ENCODE assay signal across 8 cellular contexts in genomic region chr7:73734619-73735525, GRCh38. TPM values are rescaled to one million over a fixed set of nuclear protein-coding genes. Genes with fewer than 3 reads are reported as not detected.
DNase-seq lines count a peak whose midpoint lies in the region; ATAC-seq and TF ChIP-seq lines count a peak whose summit lies in the region.

No MANE protein-coding gene starts in this region.

- peaks cover 7% of the 10 kb centered on the region for H3K4me1 ChIP-seq in A673 (ENCODE audit: insufficient read depth, low read length, poor library complexity, severe bottlenecking)
- H3K4me1 ChIP-seq in NT2/D1 (ENCODE audit: insufficient read depth, insufficient read length) = peaks cover 4% of the 10 kb centered on the region
- H3K4me1 ChIP-seq in naive thymus-derived CD4-positive, alpha-beta T cell (ENCODE audit: control insufficient read depth in 2 of 2, insufficient read depth in 2 of 2, low read length in 2 of 2) = peaks cover 4 to 18% of the 10 kb centered on the region in 2 donors

- peaks cover 0 to 4% (median 0%) of the 10 kb centered on the region in 5 donors for H3K36me3 Mint-ChIP-seq in naive thymus-derived CD4-positive, alpha-beta T cell

- POLR2A ChIA-PET in A673 (lab: Charles Lee; ENCODE audit: low non-redundant PET) = no interaction called here
- POLR2A ChIA-PET in naive thymus-derived CD4-positive, alpha-beta T cell (lab: Charles Lee) = interaction anchor here (0.6 to 1.9 kb wide), 4 partner anchors 15 to 155 kb away, joined by 3 to 5 read pairs (median 5); partner anchors contain the start of genes BUD23, DNAJC30 and STX1A

- H3K4me1 Mint-ChIP-seq in naive thymus-derived CD4-positive, alpha-beta T cell = peaks cover 5 to 23% (median 16%) of the 10 kb centered on the region in 7 donors
- H3K4me1 Mint-ChIP-seq in stimulated activated naive CD8-positive, alpha-beta T cell treated with anti-CD3 and anti-CD28 coated beads, Interleukin-15, amount 100 ng/mL, for 72 hours = peaks cover 30% of the 10 kb centered on the region

- no peaks in the 10 kb centered on the region for H3K9me3 ChIP-seq in A673 (ENCODE audit: low read depth, low read length, poor library complexity, severe bottlenecking)
- H3K9me3 ChIP-seq in NT2/D1 (ENCODE audit: insufficient read depth, low read length) = no peaks in the 10 kb centered on the region
- no peaks in the 10 kb centered on the region for H3K9me3 ChIP-seq in naive thymus-derived CD4-positive, alpha-beta T cell (ENCODE audit: control insufficient read depth in 2 of 3, low read length in 3 of 3)

- intact Hi-C loops in A673 (cut with micrococcal nuclease; ENCODE audit: unreplicated experiment) = loop anchor here (10.0 kb wide), 1 partner anchor 280 kb away; no protein-coding TSS in a partner anchor
- intact Hi-C loops in naive thymus-derived CD4-positive, alpha-beta T cell (cut with micrococcal nuclease) = loop anchor here (1.0 to 10.0 kb wide), 11 partner anchors 10 to 920 kb away; partner anchors contain the start of genes BUD23 (in 1 of the 2), DNAJC30 (in 1 of the 2), GTF2I (in 1 of the 2) and MLXIPL (in 1 of the 2)

- no TSS peak for BruUV-seq in A673 (replicated peaks; lab: Mats Ljungman, UMichigan)

- TF ChIP-seq CTCF in A673 (conservative IDR thresholded peaks at IDR 0.05; ENCODE audit: low read depth, low read length) = peak; percentile 94

- no peak overlapping the region for H3K27ac ChIP-seq in A673 (ENCODE audit: low read depth, low read length, poor library complexity, severe bottlenecking)
- peak overlapping the region; percentile 41 for H3K27ac ChIP-seq in epithelial cell of prostate
- peak overlapping the region; percentile 44 for H3K27ac ChIP-seq in naive thymus-derived CD4-positive, alpha-beta T cell (ENCODE audit: low read depth, low read length)

- H3K27me3 Mint-ChIP-seq in naive thymus-derived CD4-positive, alpha-beta T cell = peaks cover 0 to 3% (median 0%) of the 10 kb centered on the region in 5 donors
- no peaks in the 10 kb centered on the region for H3K27me3 Mint-ChIP-seq in stimulated activated naive CD8-positive, alpha-beta T cell treated with anti-CD3 and anti-CD28 coated beads, Interleukin-15, amount 100 ng/mL, for 72 hours

- DNase-seq in A673 (ENCODE audit: low spot score) (peak; percentile 93), HuH-7 (ENCODE audit: low spot score) (peak; percentile 70), NT2/D1 (ENCODE audit: low read depth, low spot score) (peak; percentile 81), epithelial cell of prostate (ENCODE audit: low read depth, low spot score) (no peak)
- DNase-seq in activated CD8-positive, alpha-beta memory T cell treated with anti-CD3 and anti-CD28 coated beads for 48 hours (ENCODE audit: low read depth in 2 of 3, low spot score in 2 of 3) = peak; percentile 49 to 62 (median 56)
- peak; percentile 52 to 84 (median 79) for DNase-seq in naive thymus-derived CD4-positive, alpha-beta T cell
- DNase-seq in stimulated activated naive CD8-positive, alpha-beta T cell treated with anti-CD3 and anti-CD28 coated beads, Interleukin-15, amount 100 ng/mL, for 72 hours = peak; percentile 82 to 84

- H3K36me3 ChIP-seq in A673 (ENCODE audit: insufficient read depth, low read length, poor library complexity, severe bottlenecking) (peaks cover 13% of the 10 kb centered on the region), NT2/D1 (ENCODE audit: insufficient read depth, insufficient read length, low read length) (peaks cover 20% of the 10 kb centered on the region)
- peaks cover 0 to 19% (median 0%) of the 10 kb centered on the region in 3 experiments for H3K36me3 ChIP-seq in naive thymus-derived CD4-positive, alpha-beta T cell (ENCODE audit: control insufficient read depth in 2 of 3, insufficient read depth in 3 of 3, low read length in 3 of 3)

- peak overlapping the region; percentile 2 to 89 (median 72) for H3K27ac Mint-ChIP-seq in naive thymus-derived CD4-positive, alpha-beta T cell
- no peak overlapping the region for H3K27ac Mint-ChIP-seq in stimulated activated naive CD8-positive, alpha-beta T cell treated with anti-CD3 and anti-CD28 coated beads, Interleukin-15, amount 100 ng/mL, for 72 hours

- H3K27me3 ChIP-seq in A673 (replicated peaks; ENCODE audit: insufficient read depth, low read depth, low read length, poor library complexity) (no peaks in the 10 kb centered on the region), NT2/D1 (ENCODE audit: insufficient read depth, insufficient read length) (peaks cover 4% of the 10 kb centered on the region)
- no peaks in the 10 kb centered on the region for H3K27me3 ChIP-seq in naive thymus-derived CD4-positive, alpha-beta T cell (ENCODE audit: control insufficient read depth in 2 of 2, insufficient read depth in 2 of 2, low read length in 2 of 2)

- peak overlapping the region in 2 of 10 donors; percentile 45 to 78 for H3K4me3 Mint-ChIP-seq in naive thymus-derived CD4-positive, alpha-beta T cell
- no peak overlapping the region for H3K4me3 Mint-ChIP-seq in stimulated activated naive CD8-positive, alpha-beta T cell treated with anti-CD3 and anti-CD28 coated beads, Interleukin-15, amount 100 ng/mL, for 72 hours

- peak; percentile 33 for ATAC-seq in GM18873 (IDR thresholded peaks at IDR 0.05; ENCODE audit: low FRiP score, unreplicated experiment)
- ATAC-seq in naive thymus-derived CD4-positive, alpha-beta T cell = peak; percentile 55
- ATAC-seq in stimulated activated naive CD8-positive, alpha-beta T cell treated with anti-CD3 and anti-CD28 coated beads, Interleukin-15, amount 100 ng/mL, for 72 hours = peak; percentile 66

- H3K4me3 ChIP-seq in A673 (ENCODE audit: low read depth, low read length, poor library complexity, severe bottlenecking) (no peak overlapping the region), NT2/D1 (ENCODE audit: insufficient read length, low read depth) (no peak overlapping the region)
- no peak overlapping the region for H3K4me3 ChIP-seq in naive thymus-derived CD4-positive, alpha-beta T cell (ENCODE audit: low read length)

- peak overlapping the region; percentile 17 for H3K9ac ChIP-seq in NT2/D1 (ENCODE audit: insufficient read length, low read depth)

- CTCF ChIA-PET in A673 (lab: Charles Lee) = interaction anchor here (0.5 to 2.8 kb wide), 8 partner anchors 9 to 283 kb away, joined by 3 to 41 read pairs (median 4); partner anchors contain the start of gene STX1A
- CTCF ChIA-PET in naive thymus-derived CD4-positive, alpha-beta T cell (lab: Charles Lee) = interaction anchor here (0.5 to 1.5 kb wide), 3 partner anchors 92 to 1936 kb away, joined by 3 to 10 read pairs (median 4); no protein-coding TSS in a partner anchor

- H3K9me3 Mint-ChIP-seq in naive thymus-derived CD4-positive, alpha-beta T cell = peaks cover 0 to 1% (median 0%) of the 10 kb centered on the region in 11 donors
- no peaks in the 10 kb centered on the region for H3K9me3 Mint-ChIP-seq in stimulated activated naive CD8-positive, alpha-beta T cell treated with anti-CD3 and anti-CD28 coated beads, Interleukin-15, amount 100 ng/mL, for 72 hours

RNA-seq across cellular contexts. Expression of gene ABHD11, which starts 3.7 kb away (rescaled TPM):
- 20.7 and 22.9 TPM in 2 replicates for total RNA-seq in A673 (2021)
- total RNA-seq in naive thymus-derived CD4-positive, alpha-beta T cell = 10 to 100 TPM; 12.3 to 22.7 (median 17.2) TPM
- 10 to 100 TPM; 10.2 to 15.9 TPM for polyA plus RNA-seq in naive thymus-derived CD4-positive, alpha-beta T cell

RNA-seq across cellular contexts. Expression of gene STX1A, which starts 15.4 kb away (rescaled TPM):
- 37.8 and 47.1 TPM in 2 replicates for total RNA-seq in A673 (2021)
- total RNA-seq in naive thymus-derived CD4-positive, alpha-beta T cell = 10 to 100 TPM in 3 of 5 experiments, 1 to 10 TPM in 2; 9.6 to 13.4 (median 10.5) TPM
- 1 to 10 TPM; 1.2 to 3.2 TPM for polyA plus RNA-seq in naive thymus-derived CD4-positive, alpha-beta T cell

RNA-seq across cellular contexts. Expression of gene CLDN3, which starts 35.2 kb away (rescaled TPM):
- total RNA-seq in A673 (2021) = not detected in 2 replicates
- total RNA-seq in naive thymus-derived CD4-positive, alpha-beta T cell = not detected
- polyA plus RNA-seq in naive thymus-derived CD4-positive, alpha-beta T cell = not detected

RNA-seq across cellular contexts. Expression of gene BUD23, which starts 51.5 kb away (rescaled TPM):
- 133 and 138 TPM in 2 replicates for total RNA-seq in A673 (2021)
- total RNA-seq in naive thymus-derived CD4-positive, alpha-beta T cell = 100 to 1,000 TPM in 2 of 5 experiments, 10 to 100 TPM in 3; 50.5 to 107 (median 72.0) TPM
- 100 to 1,000 TPM; 126 to 156 TPM for polyA plus RNA-seq in naive thymus-derived CD4-positive, alpha-beta T cell

RNA-seq across cellular contexts. Expression of gene DNAJC30, which starts 51.6 kb away (rescaled TPM):
- 11.1 and 11.8 TPM in 2 replicates for total RNA-seq in A673 (2021)
- total RNA-seq in naive thymus-derived CD4-positive, alpha-beta T cell = 10 to 100 TPM in 4 of 5 experiments, 1 to 10 TPM in 1; 9.5 to 22.4 (median 13.4) TPM
- 10 to 100 TPM; 11.8 to 12.9 TPM for polyA plus RNA-seq in naive thymus-derived CD4-positive, alpha-beta T cell

Comparison
In these comparisons a context has a peak if more than half of its experiments do, and no peak if none do; other contexts are left out.
1. H3K27ac Mint-ChIP-seq: peak in naive thymus-derived CD4-positive, alpha-beta T cell (9 of 9); none in stimulated activated naive CD8-positive, alpha-beta T cell treated with anti-CD3 and anti-CD28 coated beads, Interleukin-15, amount 100 ng/mL, for 72 hours (0 of 2).
2. Peak in every context shown above with its lines, with median percentiles within 50 percentile points of each other: ATAC-seq.